30 cellular contexts compared by ENCODE assay signal in the genomic region with DNA sequence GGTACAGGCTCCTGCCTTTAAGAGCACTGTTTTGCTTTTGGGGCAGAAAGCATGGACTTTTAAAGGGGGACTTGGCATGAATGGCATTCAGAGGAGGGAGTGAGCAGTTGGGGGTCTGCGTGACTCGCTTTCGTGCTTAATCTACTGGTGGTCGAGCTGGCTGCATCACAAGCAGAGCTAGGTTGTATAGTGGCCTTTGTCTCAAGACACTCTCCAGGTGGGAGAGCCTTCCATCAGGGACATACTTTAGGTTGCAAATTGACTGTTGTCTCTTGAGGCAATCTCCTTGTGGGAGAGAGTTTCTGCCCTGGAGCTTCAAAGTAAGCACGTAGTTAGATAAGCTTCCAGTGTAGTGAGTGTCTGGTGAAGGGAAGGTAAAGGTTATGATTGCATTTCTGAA.
DNase-seq lines count a peak whose midpoint lies in the region; ATAC-seq and TF ChIP-seq lines count a peak whose summit lies in the region.
"Had no signal": no experiment of that assay in that cellular context is flagged by ENCODE, and none has a peak within 500 bp of the region (broad histone marks: within the 10 kb centered on the region; RNA-seq: fewer than 3 reads in every experiment).

No MANE protein-coding gene starts in this region.

- H3K9ac ChIP-seq in iPS-20b (ENCODE audit: low read depth, low read length), result peak overlapping the region; percentile 6; the same call in 1 of the 2 replicates

- H3K36me3 Mint-ChIP-seq in stimulated activated naive CD8-positive, alpha-beta T cell treated with anti-CD3 and anti-CD28 coated beads, Interleukin-15, Interleukin-2, amounts not matched to agents 100 ng/mL and 50 ng/mL, for 24 hours (ENCODE audit: low read depth), result no peaks in the 10 kb centered on the region
- peaks cover 4% of the 10 kb centered on the region for H3K36me3 Mint-ChIP-seq in progenitor cell of endocrine pancreas (ENCODE audit: insufficient read depth)
- H3K36me3 Mint-ChIP-seq: CD4-positive, alpha-beta memory T cell had no signal

- no peak for ATAC-seq in stimulated activated naive CD8-positive, alpha-beta T cell treated with anti-CD3 and anti-CD28 coated beads, Interleukin-15, amount 100 ng/mL, for 72 hours
- ATAC-seq in GM18511 (IDR thresholded peaks at IDR 0.05; ENCODE audit: unreplicated experiment) (no peak), HG03442 (IDR thresholded peaks at IDR 0.05; ENCODE audit: unreplicated experiment) (no peak)
- ATAC-seq: activated naive CD8-positive, alpha-beta T cell treated with anti-CD3 and anti-CD28 coated beads, Interleukin-2, amount 50 U/mL, for 24 hours; left lung; T-helper 17 cell had no signal

- H3K4me3 Mint-ChIP-seq in stimulated activated naive CD8-positive, alpha-beta T cell treated with anti-CD3 and anti-CD28 coated beads, Interleukin-15, Interleukin-2, amounts not matched to agents 100 ng/mL and 50 ng/mL, for 24 hours, result no peak overlapping the region
- H3K4me3 Mint-ChIP-seq in stimulated activated naive CD8-positive, alpha-beta T cell treated with anti-CD3 and anti-CD28 coated beads, Interleukin-15, amount 100 ng/mL, for 72 hours, result no peak overlapping the region
- H3K4me3 Mint-ChIP-seq in progenitor cell of endocrine pancreas (ENCODE audit: low read depth), result no peak overlapping the region
- H3K4me3 Mint-ChIP-seq: activated CD4-positive, alpha-beta memory T cell treated with anti-CD3 and anti-CD28 coated beads, Interleukin-2, amount 10 ng/mL, durations not matched to agents 7 days and 5 days; activated naive CD8-positive, alpha-beta T cell treated with anti-CD3 and anti-CD28 coated beads, Interleukin-2, amount 50 U/mL, for 24 hours; B cell; CD4-positive, alpha-beta memory T cell; dendritic cell treated with granulocyte-macrophage colony-stimulating factor and Interleukin-4, amounts not matched to agents 40 ng/mL and 50 ng/mL, for 4 days; T-helper 17 cell had no signal

- no peaks in the 10 kb centered on the region for H3K27me3 Mint-ChIP-seq in stimulated activated naive CD8-positive, alpha-beta T cell treated with anti-CD3 and anti-CD28 coated beads, Interleukin-15, Interleukin-2, amounts not matched to agents 100 ng/mL and 50 ng/mL, for 24 hours
- H3K27me3 Mint-ChIP-seq in stimulated activated naive CD8-positive, alpha-beta T cell treated with anti-CD3 and anti-CD28 coated beads, Interleukin-15, amount 100 ng/mL, for 72 hours, result no peaks in the 10 kb centered on the region
- H3K27me3 Mint-ChIP-seq in progenitor cell of endocrine pancreas, result no peaks in the 10 kb centered on the region
- H3K27me3 Mint-ChIP-seq: activated naive CD8-positive, alpha-beta T cell treated with anti-CD3 and anti-CD28 coated beads, Interleukin-2, amount 50 U/mL, for 24 hours; B cell; dendritic cell treated with granulocyte-macrophage colony-stimulating factor and Interleukin-4, amounts not matched to agents 40 ng/mL and 50 ng/mL, for 4 days had no signal

- H3K4me1 Mint-ChIP-seq in stimulated activated naive CD8-positive, alpha-beta T cell treated with anti-CD3 and anti-CD28 coated beads, Interleukin-15, Interleukin-2, amounts not matched to agents 100 ng/mL and 50 ng/mL, for 24 hours (ENCODE audit: low read depth), result no peaks in the 10 kb centered on the region
- H3K4me1 Mint-ChIP-seq in stimulated activated naive CD8-positive, alpha-beta T cell treated with anti-CD3 and anti-CD28 coated beads, Interleukin-15, amount 100 ng/mL, for 72 hours, result no peaks in the 10 kb centered on the region
- H3K4me1 Mint-ChIP-seq in progenitor cell of endocrine pancreas (ENCODE audit: low read depth), result peaks cover 33% of the 10 kb centered on the region
- H3K4me1 Mint-ChIP-seq: activated CD4-positive, alpha-beta memory T cell treated with anti-CD3 and anti-CD28 coated beads, Interleukin-2, amount 10 ng/mL, durations not matched to agents 7 days and 5 days; activated naive CD8-positive, alpha-beta T cell treated with anti-CD3 and anti-CD28 coated beads, Interleukin-2, amount 50 U/mL, for 24 hours; B cell; CD4-positive, alpha-beta memory T cell; T-helper 17 cell had no signal

- H3K9me3 Mint-ChIP-seq in stimulated activated naive CD8-positive, alpha-beta T cell treated with anti-CD3 and anti-CD28 coated beads, Interleukin-15, Interleukin-2, amounts not matched to agents 100 ng/mL and 50 ng/mL, for 24 hours, result no peaks in the 10 kb centered on the region
- H3K9me3 Mint-ChIP-seq in stimulated activated naive CD8-positive, alpha-beta T cell treated with anti-CD3 and anti-CD28 coated beads, Interleukin-15, amount 100 ng/mL, for 72 hours, result no peaks in the 10 kb centered on the region
- no peaks in the 10 kb centered on the region for H3K9me3 Mint-ChIP-seq in progenitor cell of endocrine pancreas (ENCODE audit: low read depth)
- H3K9me3 Mint-ChIP-seq: activated CD4-positive, alpha-beta memory T cell treated with anti-CD3 and anti-CD28 coated beads, Interleukin-2, amount 10 ng/mL, durations not matched to agents 7 days and 5 days; activated naive CD8-positive, alpha-beta T cell treated with anti-CD3 and anti-CD28 coated beads, Interleukin-2, amount 50 U/mL, for 24 hours had no signal

- TF ChIP-seq CTCF in progenitor cell of endocrine pancreas (IDR thresholded peaks at IDR 0.05; ENCODE audit: unreplicated experiment), result no peak

- no peaks in the 10 kb centered on the region for H3K9me3 ChIP-seq in iPS-20b (ENCODE audit: insufficient read depth, low read depth, low read length)
- H3K9me3 ChIP-seq: left lung, Peyer's patch, thoracic aorta had no signal

- peak overlapping the region; percentile 1; the same call in 1 of the 2 replicates for H3K4me3 ChIP-seq in iPS-20b (ENCODE audit: low read length)
- H3K4me3 ChIP-seq: left lung, Peyer's patch, thoracic aorta had no signal

- H3K27ac Mint-ChIP-seq in stimulated activated naive CD8-positive, alpha-beta T cell treated with anti-CD3 and anti-CD28 coated beads, Interleukin-15, Interleukin-2, amounts not matched to agents 100 ng/mL and 50 ng/mL, for 24 hours, result peak overlapping the region; percentile 13
- no peak overlapping the region for H3K27ac Mint-ChIP-seq in stimulated activated naive CD8-positive, alpha-beta T cell treated with anti-CD3 and anti-CD28 coated beads, Interleukin-15, amount 100 ng/mL, for 72 hours
- H3K27ac Mint-ChIP-seq in progenitor cell of endocrine pancreas, result peak overlapping the region; percentile 46
- H3K27ac Mint-ChIP-seq: activated CD4-positive, alpha-beta memory T cell treated with anti-CD3 and anti-CD28 coated beads, Interleukin-2, amount 10 ng/mL, durations not matched to agents 7 days and 5 days; activated naive CD8-positive, alpha-beta T cell treated with anti-CD3 and anti-CD28 coated beads, Interleukin-2, amount 50 U/mL, for 24 hours; B cell; CD4-positive, alpha-beta memory T cell; dendritic cell treated with granulocyte-macrophage colony-stimulating factor and Interleukin-4, amounts not matched to agents 40 ng/mL and 50 ng/mL, for 4 days; T-helper 17 cell had no signal

- H3K27me3 ChIP-seq in iPS-20b (ENCODE audit: insufficient read depth, low read length), result no peaks in the 10 kb centered on the region
- H3K27me3 ChIP-seq: left lung, Peyer's patch had no signal

- no peak for DNase-seq in stimulated activated naive CD8-positive, alpha-beta T cell treated with anti-CD3 and anti-CD28 coated beads, Interleukin-15, amount 100 ng/mL, for 72 hours
- no peak for DNase-seq in progenitor cell of endocrine pancreas (ENCODE audit: low spot score, unreplicated experiment)
- no peak for DNase-seq in NCI-H345 (lab: John Stamatoyannopoulos, UW)
- DNase-seq in dedifferentiated amniotic fluid mesenchymal stem cell (ENCODE audit: extremely low spot score), result no peak
- DNase-seq: activated CD4-positive, alpha-beta memory T cell treated with anti-CD3 and anti-CD28 coated beads, Interleukin-2, amount 10 ng/mL, durations not matched to agents 7 days and 5 days; activated CD8-positive, alpha-beta memory T cell treated with anti-CD3 and anti-CD28 coated beads, Interleukin-2, amount 50 U/mL, for 4 hours; activated naive CD4-positive, alpha-beta T cell; activated naive CD8-positive, alpha-beta T cell treated with anti-CD3 and anti-CD28 coated beads, Interleukin-2, amount 50 U/mL, for 24 hours; CD4-positive, alpha-beta memory T cell; central memory CD4-positive, alpha-beta T cell; DND-41; GOT3; head of caudate nucleus; IMR-90; left lung; MV-4-11; NCI-H1436; NCI-H2081 treated with DMSO at 0.1 percent for 48 hours; NCI-H748 treated with DMSO at 0.1 percent for 48 hours; Peyer's patch; SHP77; stimulated activated naive CD4-positive, alpha-beta T cell; T-helper 17 cell had no signal

- H3K27ac ChIP-seq in iPS-20b (ENCODE audit: low read length), result no peak overlapping the region
- H3K27ac ChIP-seq: thoracic aorta had no signal

- peaks cover 13% of the 10 kb centered on the region; the same call in 1 of the 2 replicates for H3K36me3 ChIP-seq in iPS-20b (ENCODE audit: insufficient read depth, low read depth, low read length)
- H3K36me3 ChIP-seq: left lung, thoracic aorta had no signal

- H3K4me1 ChIP-seq in iPS-20b (ENCODE audit: insufficient read depth, low read length), result peaks cover 32% of the 10 kb centered on the region

Comparison
In these comparisons a context has a peak if more than half of its experiments do, and no peak if none do; other contexts are left out.
1. H3K27ac Mint-ChIP-seq: peak in stimulated activated naive CD8-positive, alpha-beta T cell treated with anti-CD3 and anti-CD28 coated beads, Interleukin-15, Interleukin-2, amounts not matched to agents 100 ng/mL and 50 ng/mL, for 24 hours (single experiment) and progenitor cell of endocrine pancreas (single experiment); none in stimulated activated naive CD8-positive, alpha-beta T cell treated with anti-CD3 and anti-CD28 coated beads, Interleukin-15, amount 100 ng/mL, for 72 hours (0 of 2).